ENCODE assay signal across 17 cellular contexts in genomic region chr10:67492317-67493019, GRCh38.
DNase-seq lines count a peak whose midpoint lies in the region; ATAC-seq, FAIRE-seq and TF ChIP-seq lines count a peak whose summit lies in the region.
"Had no signal": no experiment of that assay in that cellular context is flagged by ENCODE, and none has a peak within 500 bp of the region (broad histone marks: within the 10 kb centered on the region; RNA-seq: fewer than 3 reads in every experiment).

No MANE protein-coding gene starts in this region.

- peak; percentile 58 for ATAC-seq in GM18907 (IDR thresholded peaks at IDR 0.05; ENCODE audit: unreplicated experiment)
- ATAC-seq: activated CD4-positive, CD25-positive, alpha-beta regulatory T cell treated with anti-CD3 and anti-CD28 coated beads, Interleukin-2, amount 50 U/mL, for 24 hours; gastroesophageal sphincter had no signal

- peak; percentile 98 for FAIRE-seq in small intestine (lab: Jason Lieb, UNC)

- no peak for TF ChIP-seq CTCF in epithelial cell of proximal tubule (conservative IDR thresholded peaks at IDR 0.05; ENCODE audit: low read depth, low read length)

- H3K36me3 ChIP-seq in small intestine (ENCODE audit: control insufficient read depth in 2 of 2, insufficient read depth in 2 of 2, low read length in 2 of 2), result no peaks in the 10 kb centered on the region
- H3K36me3 ChIP-seq: colonic mucosa, gastroesophageal sphincter, HAP-1, left ventricle myocardium inferior had no signal

- 12 to 37% (median 27%) methylated on average over 2 of the region's 2 CpGs for WGBS in small intestine, 3 donors

- H3K27ac ChIP-seq in small intestine (ENCODE audit: low read depth in 1 of 2, low read length in 1 of 2), result no peak overlapping the region
- H3K27ac ChIP-seq: colonic mucosa, gastroesophageal sphincter, left ventricle myocardium inferior, testis had no signal

- no peaks in the 10 kb centered on the region for H3K27me3 ChIP-seq in small intestine (ENCODE audit: control insufficient read depth in 2 of 2, insufficient read depth in 2 of 2, low read length in 2 of 2)
- H3K27me3 ChIP-seq: colonic mucosa, gastroesophageal sphincter, testis had no signal

- H3K4me3 ChIP-seq in epithelial cell of proximal tubule (ENCODE audit: low read depth, low read length) (no peak overlapping the region), small intestine (ENCODE audit: low read depth in 1 of 2, low read length in 2 of 2) (no peak overlapping the region)
- H3K4me3 ChIP-seq: colonic mucosa, gastroesophageal sphincter, HAP-1, left ventricle myocardium inferior, smooth muscle cell had no signal

- H3K9me3 ChIP-seq in small intestine (ENCODE audit: control insufficient read depth, low read depth), result no peaks in the 10 kb centered on the region
- H3K9me3 ChIP-seq: colonic mucosa, gastroesophageal sphincter, HAP-1, testis had no signal

- peak; percentile 24 for DNase-seq in NCI-H460 (ENCODE audit: extremely low read depth, low read depth)
- peak; percentile 12 for DNase-seq in epithelial cell of proximal tubule (ENCODE audit: low read depth)
- DNase-seq in small intestine, result peak; percentile 97
- DNase-seq in SIG-M5 (lab: John Stamatoyannopoulos, UW), result no peak
- DNase-seq in SKM-1 (lab: John Stamatoyannopoulos, UW; ENCODE audit: unreplicated experiment), result no peak
- no peak for DNase-seq in GM19240 (ENCODE audit: insufficient read length, low spot score)
- DNase-seq: activated gamma-delta T cell, anterior cingulate cortex, colonic mucosa, left ventricle myocardium inferior, NCI-H1436 treated with DMSO at 0.1 percent for 48 hours, testis had no signal

- H3K4me1 ChIP-seq in small intestine (ENCODE audit: control insufficient read depth in 2 of 2, insufficient read depth in 1 of 2, low read depth in 1 of 2, low read length in 1 of 2), result no peaks in the 10 kb centered on the region
- H3K4me1 ChIP-seq: colonic mucosa, HAP-1, testis had no signal

Comparison
In these comparisons a context has a peak if more than half of its experiments do, and no peak if none do; other contexts are left out.
1. DNase-seq: peak in NCI-H460 (single experiment), epithelial cell of proximal tubule (single experiment) and small intestine (single experiment); none in SIG-M5 (single experiment), SKM-1 (single experiment) and GM19240 (single experiment).